Comparison of ENCODE assay signal across 10 cellular contexts in the genomic region with DNA sequence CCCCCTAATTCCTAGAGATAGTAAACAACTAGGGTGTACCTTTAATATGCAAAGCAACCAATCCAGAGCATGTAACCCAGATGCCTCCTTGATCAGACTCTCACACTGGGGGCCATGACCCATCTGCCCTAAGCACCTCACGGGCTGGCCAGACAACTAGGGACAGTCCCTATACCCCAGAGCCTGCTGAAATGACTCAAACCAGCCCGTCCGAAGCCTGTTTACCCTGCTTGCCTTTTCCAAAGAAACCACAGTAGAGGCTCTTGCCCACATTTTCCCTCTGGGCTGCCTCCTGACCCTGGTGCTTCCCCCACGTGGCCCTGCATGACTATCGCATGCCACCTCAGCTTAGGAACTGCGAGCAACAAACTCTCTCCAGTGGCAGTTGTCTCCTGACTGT. TPM values are rescaled to one million over a fixed set of nuclear protein-coding genes. Genes with fewer than 3 reads are reported as not detected.
DNase-seq lines count a peak whose midpoint lies in the region; ATAC-seq and TF ChIP-seq lines count a peak whose summit lies in the region.
"Had no signal": no experiment of that assay in that cellular context is flagged by ENCODE, and none has a peak within 500 bp of the region (broad histone marks: within the 10 kb centered on the region; RNA-seq: fewer than 3 reads in every experiment).

No MANE protein-coding gene starts in this region.

- no peaks in the 10 kb centered on the region; the same call in 1 of the 2 replicates for H4K20me1 ChIP-seq in BLaER1

- no peak for TF ChIP-seq POLR2A in thyroid gland (IDR thresholded peaks at IDR 0.05)

- TF ChIP-seq CTCF in thyroid gland (IDR thresholded peaks at IDR 0.05), result no peak

- H3K27ac ChIP-seq in BLaER1 (0 out of 2 replicates have a peak overlapping the region, but pooled peaks have one; percentile 30), thyroid gland (no peak overlapping the region)

- no peaks in the 10 kb centered on the region for H3K9me3 ChIP-seq in BLaER1
- no peaks in the 10 kb centered on the region for H3K9me3 ChIP-seq in thyroid gland

- H3K36me3 ChIP-seq in BLaER1, result peaks cover 6% of the 10 kb centered on the region; the same call in 1 of the 2 replicates
- no peaks in the 10 kb centered on the region for H3K36me3 ChIP-seq in thyroid gland

- H3K4me3 ChIP-seq in BLaER1 (no peak overlapping the region), thyroid gland (replicated peaks in 1 of 3) (no peak overlapping the region)

- ATAC-seq in GM19397 (IDR thresholded peaks at IDR 0.05; ENCODE audit: unreplicated experiment) (peak; percentile 82), HG03175 (IDR thresholded peaks at IDR 0.05; ENCODE audit: unreplicated experiment) (peak; percentile 83)

- intact Hi-C loops in thyroid gland (cut with DNase I), result no loop called here

- H3K27me3 ChIP-seq in BLaER1 (no peaks in the 10 kb centered on the region), thyroid gland (no peaks in the 10 kb centered on the region)

- WGBS in thyroid gland, 2 donors, result 89 to 91% methylated on average over 6 of the region's 6 CpGs

- H3K4me2 ChIP-seq in BLaER1, result peak overlapping the region; percentile 59

- H3K4me1 ChIP-seq in BLaER1 (peaks cover 40% of the 10 kb centered on the region), thyroid gland (peaks cover 0 to 6% of the 10 kb centered on the region in 2 donors)

- no peak overlapping the region for H3K9ac ChIP-seq in BLaER1

- DNase-seq in activated naive CD4-positive, alpha-beta T cell treated with anti-CD3 and anti-CD28 coated beads, Interleukin-2, amount 50 U/mL, for 16 hours, result peak; percentile 54
- no peak for DNase-seq in cerebellum (ENCODE audit: low spot score)
- DNase-seq in SIG-M5 (lab: John Stamatoyannopoulos, UW), result no peak
- no peak for DNase-seq in GM19238 (ENCODE audit: insufficient read length, low spot score)
- no peak for DNase-seq in thyroid gland
- DNase-seq: COR-L47, NCI-H2029 treated with DMSO at 0.1 percent for 48 hours had no signal

RNA-seq across cellular contexts. Expression of gene RGS10, which starts 46.2 kb away (rescaled TPM):
- total RNA-seq in cerebellum, result 5.4 TPM
- 10 to 100 TPM; 21.4 to 97.6 (median 35.5) TPM for total RNA-seq in thyroid gland
